Comparison of ENCODE assay signal across 13 cellular contexts in genomic region chr6:24257282-24257681, GRCh38.
DNase-seq lines count a peak whose midpoint lies in the region; ATAC-seq, FAIRE-seq and TF ChIP-seq lines count a peak whose summit lies in the region.
"Had no signal": no experiment of that assay in that cellular context is flagged by ENCODE, and none has a peak within 500 bp of the region (broad histone marks: within the 10 kb centered on the region; RNA-seq: fewer than 3 reads in every experiment).

No MANE protein-coding gene starts in this region.

- WGBS in hepatocyte (ENCODE audit: low lambda C conversion rate, missing lambda C conversion rate), result 90% methylated on average over 4 of the region's 4 CpGs

- H3K36me3 Mint-ChIP-seq in T-helper 2 cell treated with Interferon-gamma antibody and Interleukin-4, amounts not matched to agents 5 μg/mL and 100 μg/mL, for 36 hours (ENCODE audit: low read depth), result no peaks in the 10 kb centered on the region

- no peak overlapping the region for H3K27ac Mint-ChIP-seq in T-helper 2 cell treated with Interferon-gamma antibody and Interleukin-4, amounts not matched to agents 5 μg/mL and 100 μg/mL, for 36 hours

- H3K79me2 ChIP-seq in hepatocyte, result no peaks in the 10 kb centered on the region

- no peaks in the 10 kb centered on the region for H3K9me2 ChIP-seq in hepatocyte (replicated peaks; ENCODE audit: insufficient read depth)

- H4K20me1 ChIP-seq in hepatocyte (ENCODE audit: insufficient read depth, poor library complexity, severe bottlenecking), result no peaks in the 10 kb centered on the region

- H2AFZ ChIP-seq in hepatocyte, result no peak overlapping the region

- H3K36me3 ChIP-seq in hepatocyte (replicated peaks; ENCODE audit: insufficient read depth, low read depth), result no peaks in the 10 kb centered on the region
- H3K36me3 ChIP-seq: esophagus muscularis mucosa, MG63, tibial nerve had no signal

- no peak overlapping the region for H3K4me2 ChIP-seq in hepatocyte

- no peaks in the 10 kb centered on the region for H3K9me3 Mint-ChIP-seq in T-helper 2 cell treated with Interferon-gamma antibody and Interleukin-4, amounts not matched to agents 5 μg/mL and 100 μg/mL, for 36 hours

- DNase-seq in NCI-H2196 (lab: John Stamatoyannopoulos, UW; ENCODE audit: unreplicated experiment), result peak; percentile 15
- DNase-seq in NCI-H2196 treated with DMSO at 0.1 percent for 48 hours (lab: John Stamatoyannopoulos, UW; ENCODE audit: unreplicated experiment), result no peak
- DNase-seq in NCI-H69 (lab: John Stamatoyannopoulos, UW), result peak; percentile 85
- DNase-seq in hepatocyte (ENCODE audit: low spot score), result peak; percentile 10
- DNase-seq in RCC 7860 (ENCODE audit: low spot score), result no peak
- DNase-seq in T-helper 2 cell treated with Interferon-gamma antibody and Interleukin-4, amounts not matched to agents 5 μg/mL and 100 μg/mL, for 36 hours (ENCODE audit: low spot score), result no peak
- DNase-seq in activated CD4-positive, alpha-beta T cell treated with anti-CD3 and anti-CD28 coated beads, Interleukin-2, amount 50 U/mL, for 4 hours, result no peak
- DNase-seq: activated T-cell treated with anti-CD3 and anti-CD28 coated beads, Interleukin-2, amount 50 U/mL, for 48 hours; amniotic stem cell; MG63 had no signal

- H3K4me3 ChIP-seq in hepatocyte, result no peak overlapping the region
- H3K4me3 ChIP-seq: esophagus muscularis mucosa, MG63, tibial nerve had no signal

- H3K9me3 ChIP-seq in hepatocyte (ENCODE audit: low read depth), result peaks cover 5% of the 10 kb centered on the region
- H3K9me3 ChIP-seq: MG63 had no signal

- H3K27ac ChIP-seq in hepatocyte, result no peak overlapping the region
- H3K27ac ChIP-seq: esophagus muscularis mucosa, tibial nerve had no signal

- H3K4me1 Mint-ChIP-seq in T-helper 2 cell treated with Interferon-gamma antibody and Interleukin-4, amounts not matched to agents 5 μg/mL and 100 μg/mL, for 36 hours (ENCODE audit: low read depth), result peaks cover 3% of the 10 kb centered on the region

- peaks cover 3% of the 10 kb centered on the region for H3K27me3 Mint-ChIP-seq in T-helper 2 cell treated with Interferon-gamma antibody and Interleukin-4, amounts not matched to agents 5 μg/mL and 100 μg/mL, for 36 hours (ENCODE audit: low read depth)

- no peak overlapping the region for H3K4me3 Mint-ChIP-seq in T-helper 2 cell treated with Interferon-gamma antibody and Interleukin-4, amounts not matched to agents 5 μg/mL and 100 μg/mL, for 36 hours

- FAIRE-seq in RCC 7860 (lab: Jason Lieb, UNC), result no peak

- H3K4me1 ChIP-seq in hepatocyte (ENCODE audit: insufficient read depth), result no peaks in the 10 kb centered on the region
- H3K4me1 ChIP-seq: esophagus muscularis mucosa, tibial nerve had no signal

- no peaks in the 10 kb centered on the region for H3K27me3 ChIP-seq in hepatocyte
- H3K27me3 ChIP-seq: esophagus muscularis mucosa, MG63, tibial nerve had no signal

- TF ChIP-seq CTCF in hepatocyte (IDR thresholded peaks at IDR 0.05; ENCODE audit: poor library complexity), result peak; percentile 13

- ATAC-seq in GM18909 (IDR thresholded peaks at IDR 0.05; ENCODE audit: poor library complexity, unreplicated experiment), result no peak

Comparison
In these comparisons a context has a peak if more than half of its experiments do, and no peak if none do; other contexts are left out.
1. DNase-seq: peak in NCI-H2196 (single experiment), NCI-H69 (single experiment) and hepatocyte (single experiment); none in NCI-H2196 treated with DMSO at 0.1 percent for 48 hours (single experiment), RCC 7860 (single experiment), T-helper 2 cell treated with Interferon-gamma antibody and Interleukin-4, amounts not matched to agents 5 μg/mL and 100 μg/mL, for 36 hours (single experiment) and activated CD4-positive, alpha-beta T cell treated with anti-CD3 and anti-CD28 coated beads, Interleukin-2, amount 50 U/mL, for 4 hours (0 of 2).